In the genomic region with DNA sequence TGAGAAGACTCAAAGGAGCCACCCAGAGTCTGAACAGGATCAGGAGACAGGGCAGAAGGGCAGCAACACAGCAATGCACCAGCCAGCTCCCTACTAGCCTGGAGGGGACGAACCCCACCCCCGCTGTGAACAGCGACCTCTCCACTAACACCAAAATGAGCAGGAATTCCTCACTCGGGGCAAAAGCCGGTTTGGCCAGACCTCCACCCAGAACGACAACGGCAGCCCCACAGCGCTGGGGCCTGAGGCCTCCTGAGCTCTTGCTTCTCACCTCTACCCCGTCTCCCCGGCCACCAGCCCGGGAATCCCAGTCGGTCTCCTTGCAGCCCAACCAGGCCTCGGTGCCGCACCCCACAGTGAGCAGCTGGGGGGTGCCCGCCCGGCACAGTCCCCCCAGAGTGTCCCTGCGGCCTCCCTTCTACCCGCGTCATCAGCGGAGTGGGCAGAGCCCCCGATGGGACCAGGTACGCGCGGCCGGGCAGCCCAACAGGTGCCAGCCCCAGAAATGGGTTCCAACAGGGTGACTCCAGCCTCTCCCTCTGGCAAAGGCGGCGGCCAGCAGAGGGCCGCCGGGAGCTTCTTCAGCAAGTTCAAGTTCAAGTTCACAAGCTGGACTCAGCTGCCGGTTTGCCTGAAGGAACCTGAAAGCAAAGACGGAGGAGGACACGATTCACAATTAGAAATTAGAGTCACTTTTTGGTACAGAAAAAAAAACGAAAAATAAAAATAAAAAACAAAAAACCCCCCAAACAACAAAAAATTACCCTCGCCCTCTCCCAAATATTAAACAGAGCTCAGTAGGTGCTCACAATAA, we compare ENCODE assay signal across 1 cellular context.
TF ChIP-seq lines count a peak whose summit lies in the region.

No MANE protein-coding gene starts in this region.

TF ChIP-seq in HepG2, 621 proteins besides CTCF, POLR2A, EP300 and RAD21 (continued from another document):
- no peak for TF ChIP-seq CSRNP1 (CRISPR knock-in tag; IDR thresholded peaks at IDR 0.05)
